Comparison of ENCODE assay signal across 1 cellular context in the genomic region with DNA sequence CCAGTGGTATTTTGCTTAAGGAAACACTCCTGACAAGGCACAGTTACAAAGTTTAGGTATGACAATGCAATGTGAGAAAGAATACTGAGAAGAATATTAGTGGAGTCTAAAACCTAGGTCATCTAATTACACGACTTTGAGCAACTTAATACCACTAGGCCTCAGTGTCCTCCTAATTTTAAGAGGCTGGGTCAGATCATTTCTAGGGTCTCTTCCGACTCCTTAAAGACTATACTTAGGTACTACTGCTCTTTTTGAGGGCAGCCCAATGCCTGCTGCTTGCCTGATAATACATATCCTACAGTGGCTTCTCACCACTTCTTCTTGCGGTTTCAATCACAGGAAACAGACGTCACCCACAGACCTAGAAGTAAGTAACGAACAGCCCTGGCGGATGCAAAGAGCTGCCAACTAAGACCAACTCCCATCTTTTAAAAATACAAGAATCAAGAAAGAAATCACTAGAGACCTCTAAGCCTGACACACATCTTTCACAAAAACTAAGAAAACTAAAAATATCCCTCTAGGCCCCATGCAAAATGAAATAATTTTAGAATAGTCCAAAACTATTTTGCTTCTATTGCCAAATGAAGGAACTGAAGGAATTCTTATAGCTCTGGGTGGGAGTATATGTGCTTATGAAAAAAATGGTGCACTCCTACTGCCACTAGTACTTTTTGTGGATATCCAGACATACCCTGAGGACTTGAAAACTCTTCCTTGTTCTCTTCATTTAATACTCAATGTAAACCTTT.
TF ChIP-seq lines count a peak whose summit lies in the region.

No MANE protein-coding gene starts in this region.

TF ChIP-seq in K562, 482 proteins besides CTCF, POLR2A, EP300 and RAD21 (continued from another document and continues in another):
- TF ChIP-seq PRDM10 (IDR thresholded peaks at IDR 0.05; ENCODE audit: partially characterized antibody): peak; percentile 58
- peak; percentile 44; the same call in 1 of the 2 replicates for TF ChIP-seq RREB1 (CRISPR knock-in tag; IDR thresholded peaks at IDR 0.05)
- TF ChIP-seq SOX6 (IDR thresholded peaks at IDR 0.05): peak; percentile 87
- TF ChIP-seq GABPA (tag; conservative IDR thresholded peaks at IDR 0.05; ENCODE audit: low read depth): peak; percentile 69
- TF ChIP-seq MXD1 (CRISPR knock-in tag; IDR thresholded peaks at IDR 0.05; ENCODE audit: borderline replicate concordance, poor library complexity, severe bottlenecking): no peak
- TF ChIP-seq BRD9 (IDR thresholded peaks at IDR 0.05; ENCODE audit: low read depth, partially characterized antibody): peak; percentile 37
- no peak for TF ChIP-seq REST (CRISPR knock-in tag; IDR thresholded peaks at IDR 0.05; ENCODE audit: low read depth)
- TF ChIP-seq FOSL1 (tag; conservative IDR thresholded peaks at IDR 0.05): peak; percentile 38; the same call in 1 of the 2 replicates
- peak; percentile 39; the same call in 1 of the 2 replicates for TF ChIP-seq ZBTB17 (CRISPR knock-in tag; IDR thresholded peaks at IDR 0.05)
- TF ChIP-seq MITF (IDR thresholded peaks at IDR 0.05): peak; percentile 44; the same call in 1 of the 2 replicates
- TF ChIP-seq BACH1 (tag; IDR thresholded peaks at IDR 0.05): peak; percentile 85
- TF ChIP-seq MEF2A (IDR thresholded peaks at IDR 0.05; ENCODE audit: control insufficient read depth, low read depth, low read length): peak; percentile 58
- peak; percentile 22 for TF ChIP-seq TBP (optimal IDR thresholded peaks at IDR 0.05; ENCODE audit: low read depth, low read length)
- no peak for TF ChIP-seq DACH1 (IDR thresholded peaks at IDR 0.05; ENCODE audit: partially characterized antibody)
- TF ChIP-seq BCOR (IDR thresholded peaks at IDR 0.05): peak; percentile 61
- TF ChIP-seq FOXM1 (IDR thresholded peaks at IDR 0.05; ENCODE audit: low read depth): peak; percentile 86
- TF ChIP-seq FOXM1 (CRISPR knock-in tag; IDR thresholded peaks at IDR 0.05; ENCODE audit: low read depth): no peak
- TF ChIP-seq TEAD4 (IDR thresholded peaks at IDR 0.05; ENCODE audit: low read length): peak; percentile 96
- TF ChIP-seq TEAD4 (CRISPR knock-in tag; IDR thresholded peaks at IDR 0.05; ENCODE audit: borderline replicate concordance): no peak
- peak; percentile 75 for TF ChIP-seq CREB1 (IDR thresholded peaks at IDR 0.05)
- no peak for TF ChIP-seq CREB1 (CRISPR knock-in tag; IDR thresholded peaks at IDR 0.05)
- TF ChIP-seq NFXL1 (CRISPR knock-in tag; IDR thresholded peaks at IDR 0.05): no peak
- peak in 1 of 2 experiments; percentile 53; a peak in 2 of 4 replicates for TF ChIP-seq MAZ (CRISPR knock-in tag; conservative IDR thresholded peaks at IDR 0.05 in 1 of 2, IDR thresholded peaks at IDR 0.05 in 1 of 2)
- TF ChIP-seq, protein P1, sequence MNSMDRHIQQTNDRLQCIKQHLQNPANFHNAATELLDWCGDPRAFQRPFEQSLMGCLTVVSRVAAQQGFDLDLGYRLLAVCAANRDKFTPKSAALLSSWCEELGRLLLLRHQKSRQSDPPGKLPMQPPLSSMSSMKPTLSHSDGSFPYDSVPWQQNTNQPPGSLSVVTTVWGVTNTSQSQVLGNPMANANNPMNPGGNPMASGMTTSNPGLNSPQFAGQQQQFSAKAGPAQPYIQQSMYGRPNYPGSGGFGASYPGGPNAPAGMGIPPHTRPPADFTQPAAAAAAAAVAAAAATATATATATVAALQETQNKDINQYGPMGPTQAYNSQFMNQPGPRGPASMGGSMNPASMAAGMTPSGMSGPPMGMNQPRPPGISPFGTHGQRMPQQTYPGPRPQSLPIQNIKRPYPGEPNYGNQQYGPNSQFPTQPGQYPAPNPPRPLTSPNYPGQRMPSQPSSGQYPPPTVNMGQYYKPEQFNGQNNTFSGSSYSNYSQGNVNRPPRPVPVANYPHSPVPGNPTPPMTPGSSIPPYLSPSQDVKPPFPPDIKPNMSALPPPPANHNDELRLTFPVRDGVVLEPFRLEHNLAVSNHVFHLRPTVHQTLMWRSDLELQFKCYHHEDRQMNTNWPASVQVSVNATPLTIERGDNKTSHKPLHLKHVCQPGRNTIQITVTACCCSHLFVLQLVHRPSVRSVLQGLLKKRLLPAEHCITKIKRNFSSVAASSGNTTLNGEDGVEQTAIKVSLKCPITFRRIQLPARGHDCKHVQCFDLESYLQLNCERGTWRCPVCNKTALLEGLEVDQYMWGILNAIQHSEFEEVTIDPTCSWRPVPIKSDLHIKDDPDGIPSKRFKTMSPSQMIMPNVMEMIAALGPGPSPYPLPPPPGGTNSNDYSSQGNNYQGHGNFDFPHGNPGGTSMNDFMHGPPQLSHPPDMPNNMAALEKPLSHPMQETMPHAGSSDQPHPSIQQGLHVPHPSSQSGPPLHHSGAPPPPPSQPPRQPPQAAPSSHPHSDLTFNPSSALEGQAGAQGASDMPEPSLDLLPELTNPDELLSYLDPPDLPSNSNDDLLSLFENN (IDR thresholded peaks at IDR 0.05; ENCODE audit: low read depth in 2 of 2, low read length in 2 of 2): peak in 1 of 2 experiments; percentile 96; a peak in 2 of 4 replicates
- peak; percentile 90; the same call in 1 of the 2 replicates for TF ChIP-seq ZNF395 (CRISPR knock-in tag; IDR thresholded peaks at IDR 0.05)
- peak; percentile 76 for TF ChIP-seq CTBP1 (IDR thresholded peaks at IDR 0.05; ENCODE audit: borderline replicate concordance)
- TF ChIP-seq SMAD3 (CRISPR knock-in tag; conservative IDR thresholded peaks at IDR 0.05): peak; percentile 77; the same call in 1 of the 2 replicates
- peak; percentile 94; the same call in 1 of the 2 replicates for TF ChIP-seq RUNX1 (IDR thresholded peaks at IDR 0.05; ENCODE audit: low read depth)
- peak; percentile 67; the same call in 1 of the 2 replicates for TF ChIP-seq PHB2 (IDR thresholded peaks at IDR 0.05; ENCODE audit: low read depth)
- peak; percentile 84 for TF ChIP-seq CCNT2 (IDR thresholded peaks at IDR 0.05; ENCODE audit: borderline replicate concordance, extremely low read depth, insufficient read length, low read depth, low read length)
- TF ChIP-seq ATF7 (IDR thresholded peaks at IDR 0.05): peak; percentile 92
- peak; percentile 83 for TF ChIP-seq NFIC (IDR thresholded peaks at IDR 0.05)
- no peak for TF ChIP-seq MCM2 (IDR thresholded peaks at IDR 0.05; ENCODE audit: low read depth)
